Comparison of ENCODE assay signal across 4 cellular contexts in the genomic region with DNA sequence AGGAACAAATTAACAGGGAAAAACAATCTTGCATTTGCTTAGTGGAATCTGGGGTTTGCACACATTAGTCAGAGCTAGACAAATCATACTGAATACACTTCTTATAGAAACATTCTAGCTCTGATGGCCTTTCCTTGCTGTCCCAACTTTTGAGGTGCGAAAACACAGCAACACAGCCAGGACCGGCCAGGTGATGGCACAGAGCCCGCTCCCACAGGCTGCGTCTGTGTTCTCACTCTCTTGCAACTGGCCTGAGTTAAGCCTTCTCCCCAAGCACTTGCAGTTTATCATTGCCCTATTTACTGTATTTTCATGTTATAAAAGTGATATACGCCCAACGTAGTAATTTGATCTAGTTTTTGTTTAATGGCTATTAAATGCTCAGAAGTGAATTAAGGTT.
A peak's percentile ranks its signal among the peaks of the same experiment; 100 is the strongest.
DNase-seq lines count a peak whose midpoint lies in the region; ATAC-seq, FAIRE-seq and TF ChIP-seq lines count a peak whose summit lies in the region.
"Not testable (repeated sequence)": the region's sequence is repeated elsewhere in the genome, so short reads cannot be mapped to it uniquely, and the experiment has no call there.

No MANE protein-coding gene starts in this region.

- H3K4me1 ChIP-seq in body of pancreas, pancreas, spleen: not testable (repeated sequence)

- not testable (repeated sequence) for H3K4me3 ChIP-seq in body of pancreas, pancreas, spleen

- WGBS in body of pancreas, 2 donors: 43 to 45% methylated on average over 6 of the region's 6 CpGs
- WGBS in pancreas, 2 donors: 37 to 42% methylated on average over 6 of the region's 6 CpGs
- WGBS in spleen, 5 donors: 87 to 95% (median 93%) methylated on average over 6 of the region's 6 CpGs

- ATAC-seq in body of pancreas (peak; percentile 45), pancreas (peak; percentile 50 to 67 (median 66))

- DNase-seq in body of pancreas (peak; percentile 85 to 93 (median 90)), cerebellar cortex (ENCODE audit: low spot score) (peak; percentile 1), pancreas (peak; percentile 83 to 90 (median 89)), spleen (peak; percentile 30)

- TF ChIP-seq POLR2A in body of pancreas (IDR thresholded peaks at IDR 0.05); spleen (IDR thresholded peaks at IDR 0.05): not testable (repeated sequence)

- TF ChIP-seq CTCF in body of pancreas (IDR thresholded peaks at IDR 0.05); pancreas (IDR thresholded peaks at IDR 0.05); spleen (IDR thresholded peaks at IDR 0.05 in 8 of 11, conservative IDR thresholded peaks at IDR 0.05 in 3 of 11): not testable (repeated sequence)

- intact Hi-C loops in body of pancreas (cut with DNase I); pancreas (cut with DNase I); spleen (cut with DNase I; ENCODE audit: low total_unique reads): not testable (repeated sequence)

- not testable (repeated sequence) for FAIRE-seq in pancreas (lab: Jason Lieb, UNC)

- H3K27ac ChIP-seq in body of pancreas (peak overlapping the region in 3 of 4 donors; percentile 4 to 49 (median 45)), pancreas (peak overlapping the region in 1 of 4 donors; percentile 33)
- H3K27ac ChIP-seq in spleen: not testable (repeated sequence)

- H3K9me3 ChIP-seq in body of pancreas, pancreas, spleen: not testable (repeated sequence)

- H3K36me3 ChIP-seq in body of pancreas (replicated peaks in 1 of 2; ENCODE audit: insufficient read depth in 1 of 2, low read depth in 2 of 2); pancreas; spleen: not testable (repeated sequence)

- H3K27me3 ChIP-seq in body of pancreas; pancreas; spleen (replicated peaks in 1 of 7): not testable (repeated sequence)

Comparison
In these comparisons a context has a peak if more than half of its experiments do, and no peak if none do; other contexts are left out.
1. DNase-seq: peak in every context shown above with its lines; median percentile 90 in body of pancreas; 89 in pancreas; 30 in spleen; 1 in cerebellar cortex.